1 cellular context compared by ENCODE assay signal in genomic region chr12:120495189-120495722, GRCh38.
TF ChIP-seq lines count a peak whose summit lies in the region.

No MANE protein-coding gene starts in this region.

TF ChIP-seq in GM12878, 131 proteins besides CTCF, POLR2A, EP300 and RAD21:
- TF ChIP-seq SREBF1 (IDR thresholded peaks at IDR 0.05; ENCODE audit: low read length): no peak
- TF ChIP-seq KLF5 (IDR thresholded peaks at IDR 0.05; ENCODE audit: partially characterized antibody): no peak
- no peak for TF ChIP-seq MTA3 (IDR thresholded peaks at IDR 0.05; ENCODE audit: borderline replicate concordance, low read length)
- no peak for TF ChIP-seq ZNF24 (IDR thresholded peaks at IDR 0.05)
- TF ChIP-seq RELA (IDR thresholded peaks at IDR 0.05; ENCODE audit: borderline replicate concordance, partially characterized antibody): no peak
- TF ChIP-seq EED (IDR thresholded peaks at IDR 0.05; ENCODE audit: low read depth): no peak
- TF ChIP-seq HSF1 (IDR thresholded peaks at IDR 0.05; ENCODE audit: low read depth, low read length): no peak
- TF ChIP-seq ZZZ3 (IDR thresholded peaks at IDR 0.05; ENCODE audit: control insufficient read depth, insufficient read length, low read depth): no peak
- no peak for TF ChIP-seq SMAD1 (IDR thresholded peaks at IDR 0.05; ENCODE audit: low read depth, partially characterized antibody)
- no peak for TF ChIP-seq IRF3 (IDR thresholded peaks at IDR 0.05)
- TF ChIP-seq SMC3 (IDR thresholded peaks at IDR 0.05; ENCODE audit: borderline replicate concordance, low read length): no peak
- no peak for TF ChIP-seq ZNF274 (IDR thresholded peaks at IDR 0.05; ENCODE audit: insufficient read depth, insufficient read length)
- TF ChIP-seq, protein P1, sequence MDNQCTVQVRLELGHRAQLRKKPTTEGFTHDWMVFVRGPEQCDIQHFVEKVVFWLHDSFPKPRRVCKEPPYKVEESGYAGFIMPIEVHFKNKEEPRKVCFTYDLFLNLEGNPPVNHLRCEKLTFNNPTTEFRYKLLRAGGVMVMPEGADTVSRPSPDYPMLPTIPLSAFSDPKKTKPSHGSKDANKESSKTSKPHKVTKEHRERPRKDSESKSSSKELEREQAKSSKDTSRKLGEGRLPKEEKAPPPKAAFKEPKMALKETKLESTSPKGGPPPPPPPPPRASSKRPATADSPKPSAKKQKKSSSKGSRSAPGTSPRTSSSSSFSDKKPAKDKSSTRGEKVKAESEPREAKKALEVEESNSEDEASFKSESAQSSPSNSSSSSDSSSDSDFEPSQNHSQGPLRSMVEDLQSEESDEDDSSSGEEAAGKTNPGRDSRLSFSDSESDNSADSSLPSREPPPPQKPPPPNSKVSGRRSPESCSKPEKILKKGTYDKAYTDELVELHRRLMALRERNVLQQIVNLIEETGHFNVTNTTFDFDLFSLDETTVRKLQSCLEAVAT (IDR thresholded peaks at IDR 0.05): no peak
